Comparison of ENCODE assay signal across 2 cellular contexts in genomic region chr2:187571996-187572395, GRCh38. TPM values are rescaled to one million over a fixed set of nuclear protein-coding genes. Genes with fewer than 3 reads are reported as not detected.
"Had no signal": no experiment of that assay in that cellular context is flagged by ENCODE, and none has a peak within 500 bp of the region (broad histone marks: within the 10 kb centered on the region; RNA-seq: fewer than 3 reads in every experiment).

No MANE protein-coding gene starts in this region.

RNA-seq across cellular contexts. Expression of gene TFPI, which starts 17.8 kb away (rescaled TPM):
- total RNA-seq: naive thymus-derived CD8-positive, alpha-beta T cell had no signal
- polyA plus RNA-seq: naive thymus-derived CD4-positive, alpha-beta T cell; naive thymus-derived CD8-positive, alpha-beta T cell had no signal
